Comparison of ENCODE assay signal across 16 cellular contexts in the genomic region with DNA sequence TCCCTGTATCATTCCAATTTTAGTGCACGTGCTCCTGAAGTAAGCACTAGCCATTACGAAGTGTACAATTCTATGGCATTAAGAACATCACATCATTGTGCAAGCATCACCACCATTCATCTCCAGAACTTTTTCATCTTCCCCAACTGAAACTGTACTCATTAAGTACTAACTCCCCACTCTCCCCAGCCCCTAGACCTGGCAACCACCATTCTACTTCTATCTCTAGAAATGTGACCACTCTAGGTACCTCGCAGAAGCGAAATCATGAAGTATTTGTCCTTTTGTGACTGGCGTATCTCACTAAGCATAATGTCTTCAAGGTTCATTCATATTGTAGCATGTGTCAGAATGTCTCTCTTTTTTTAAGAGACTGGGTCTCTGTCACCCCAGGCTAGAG. TPM values are rescaled to one million over a fixed set of nuclear protein-coding genes. Genes with fewer than 3 reads are reported as not detected.
DNase-seq lines count a peak whose midpoint lies in the region; ATAC-seq and TF ChIP-seq lines count a peak whose summit lies in the region.
"Had no signal": no experiment of that assay in that cellular context is flagged by ENCODE, and none has a peak within 500 bp of the region (broad histone marks: within the 10 kb centered on the region; RNA-seq: fewer than 3 reads in every experiment).

No MANE protein-coding gene starts in this region.

- no peak for DNase-seq in activated naive CD4-positive, alpha-beta T cell treated with Interleukin-2 at 50 U/mL for 16 hours
- no peak for DNase-seq in activated naive CD8-positive, alpha-beta T cell treated with anti-CD3 and anti-CD28 coated beads, Interleukin-2, amount 10 ng/mL, durations not matched to agents 7 days and 5 days
- DNase-seq in stimulated activated effector memory CD8-positive, alpha-beta T cell treated with anti-CD3 and anti-CD28 coated beads, Interleukin-12 subunit alpha, Interleukin-12 subunit beta, amount 100 ng/mL, for 72 hours (ENCODE audit: low spot score in 2 of 2): no peak
- DNase-seq in DMS79 treated with DMSO at 0.1 percent for 48 hours (lab: John Stamatoyannopoulos, UW) (no peak), upper lobe of right lung (no peak)
- DNase-seq: GDM1, GOT3, NCI-H1417 treated with DMSO at 0.1 percent for 48 hours, NCI-H2081 treated with DMSO at 0.1 percent for 48 hours, NCI-H510A treated with DMSO at 0.1 percent for 48 hours, NCI-H82, PC-9 had no signal

- peak overlapping the region; percentile 71 for H3K27ac Mint-ChIP-seq in activated naive CD4-positive, alpha-beta T cell treated with anti-CD3 and anti-CD28 coated beads, Interleukin-2, amount 50 U/mL, for 24 hours
- peak overlapping the region; percentile 46 for H3K27ac Mint-ChIP-seq in activated naive CD8-positive, alpha-beta T cell treated with anti-CD3 and anti-CD28 coated beads, Interleukin-2, amount 10 ng/mL, durations not matched to agents 7 days and 5 days
- peak overlapping the region; percentile 2 for H3K27ac Mint-ChIP-seq in stimulated activated effector memory CD8-positive, alpha-beta T cell treated with anti-CD3 and anti-CD28 coated beads, Interleukin-12 subunit alpha, Interleukin-12 subunit beta, amount 100 ng/mL, for 72 hours

- no peak overlapping the region for H2AFZ ChIP-seq in KMS-11 (ENCODE audit: low read depth)
- H2AFZ ChIP-seq: PC-9 had no signal

- H3K4me1 ChIP-seq in KMS-11 (ENCODE audit: low read depth, poor library complexity, severe bottlenecking): peaks cover 63% of the 10 kb centered on the region
- H3K4me1 ChIP-seq in upper lobe of right lung: no peaks in the 10 kb centered on the region

- POLR2A ChIA-PET in activated naive CD8-positive, alpha-beta T cell treated with anti-CD3 and anti-CD28 coated beads, Interleukin-2, amount 10 ng/mL, durations not matched to agents 7 days and 5 days (lab: Charles Lee): interaction anchor here (0.6 kb wide), 1 partner anchor 15 kb away, joined by 4 read pairs; no protein-coding TSS in a partner anchor

- no peak for TF ChIP-seq CTCF in KMS-11 (conservative IDR thresholded peaks at IDR 0.05; ENCODE audit: low read depth, low read length)
- no peak for TF ChIP-seq CTCF in upper lobe of right lung (IDR thresholded peaks at IDR 0.05)

- peaks cover 85% of the 10 kb centered on the region for H3K79me2 ChIP-seq in KMS-11 (ENCODE audit: insufficient read depth, low read depth)

- H3K36me3 Mint-ChIP-seq in activated naive CD4-positive, alpha-beta T cell treated with anti-CD3 and anti-CD28 coated beads, Interleukin-2, amount 50 U/mL, for 24 hours: peaks cover 13% of the 10 kb centered on the region
- peaks cover 25% of the 10 kb centered on the region for H3K36me3 Mint-ChIP-seq in activated naive CD8-positive, alpha-beta T cell treated with anti-CD3 and anti-CD28 coated beads, Interleukin-2, amount 10 ng/mL, durations not matched to agents 7 days and 5 days
- peaks cover 85% of the 10 kb centered on the region for H3K36me3 Mint-ChIP-seq in stimulated activated effector memory CD8-positive, alpha-beta T cell treated with anti-CD3 and anti-CD28 coated beads, Interleukin-12 subunit alpha, Interleukin-12 subunit beta, amount 100 ng/mL, for 72 hours

- no peaks in the 10 kb centered on the region for H3K27me3 Mint-ChIP-seq in activated naive CD4-positive, alpha-beta T cell treated with anti-CD3 and anti-CD28 coated beads, Interleukin-2, amount 50 U/mL, for 24 hours
- H3K27me3 Mint-ChIP-seq in activated naive CD8-positive, alpha-beta T cell treated with anti-CD3 and anti-CD28 coated beads, Interleukin-2, amount 10 ng/mL, durations not matched to agents 7 days and 5 days: no peaks in the 10 kb centered on the region
- H3K27me3 Mint-ChIP-seq: B cell had no signal

- intact Hi-C loops in upper lobe of right lung (cut with DNase I): no loop called here

- H3K9ac ChIP-seq in KMS-11: no peak overlapping the region

- H3K4me3 ChIP-seq in KMS-11 (IDR thresholded peaks at IDR 0.05; ENCODE audit: insufficient read depth, low read depth, low read length): no peak overlapping the region
- H3K4me3 ChIP-seq in upper lobe of right lung: no peak overlapping the region
- H3K4me3 ChIP-seq: PC-9 had no signal

- H3K4me3 Mint-ChIP-seq in activated naive CD4-positive, alpha-beta T cell treated with anti-CD3 and anti-CD28 coated beads, Interleukin-2, amount 50 U/mL, for 24 hours: peak overlapping the region; percentile 1
- H3K4me3 Mint-ChIP-seq in activated naive CD8-positive, alpha-beta T cell treated with anti-CD3 and anti-CD28 coated beads, Interleukin-2, amount 10 ng/mL, durations not matched to agents 7 days and 5 days: no peak overlapping the region
- no peak overlapping the region for H3K4me3 Mint-ChIP-seq in stimulated activated effector memory CD8-positive, alpha-beta T cell treated with anti-CD3 and anti-CD28 coated beads, Interleukin-12 subunit alpha, Interleukin-12 subunit beta, amount 100 ng/mL, for 72 hours
- H3K4me3 Mint-ChIP-seq: B cell had no signal

- peaks cover 4% of the 10 kb centered on the region; the same call in 1 of the 2 replicates for H4K20me1 ChIP-seq in KMS-11 (ENCODE audit: insufficient read depth)

- H3K36me3 ChIP-seq in KMS-11 (ENCODE audit: insufficient read depth) (no peaks in the 10 kb centered on the region), upper lobe of right lung (peaks cover 16% of the 10 kb centered on the region)

- no peaks in the 10 kb centered on the region for H3K9me3 ChIP-seq in upper lobe of right lung

- H3K27me3 ChIP-seq in KMS-11 (ENCODE audit: insufficient read depth, low read depth): no peaks in the 10 kb centered on the region
- H3K27me3 ChIP-seq in upper lobe of right lung: no peaks in the 10 kb centered on the region

- peak overlapping the region; percentile 52; the same call in 1 of the 2 replicates for H3K4me2 ChIP-seq in KMS-11
- H3K4me2 ChIP-seq: PC-9 had no signal

- H3K4me1 Mint-ChIP-seq in activated naive CD4-positive, alpha-beta T cell treated with anti-CD3 and anti-CD28 coated beads, Interleukin-2, amount 50 U/mL, for 24 hours: peaks cover 82% of the 10 kb centered on the region
- peaks cover 41% of the 10 kb centered on the region for H3K4me1 Mint-ChIP-seq in activated naive CD8-positive, alpha-beta T cell treated with anti-CD3 and anti-CD28 coated beads, Interleukin-2, amount 10 ng/mL, durations not matched to agents 7 days and 5 days
- H3K4me1 Mint-ChIP-seq in stimulated activated effector memory CD8-positive, alpha-beta T cell treated with anti-CD3 and anti-CD28 coated beads, Interleukin-12 subunit alpha, Interleukin-12 subunit beta, amount 100 ng/mL, for 72 hours: peaks cover 46% of the 10 kb centered on the region

- no peak overlapping the region for H3K27ac ChIP-seq in KMS-11
- H3K27ac ChIP-seq in upper lobe of right lung: no peak overlapping the region
- H3K27ac ChIP-seq: PC-9 had no signal

- no peaks in the 10 kb centered on the region for H3K9me3 Mint-ChIP-seq in activated naive CD4-positive, alpha-beta T cell treated with anti-CD3 and anti-CD28 coated beads, Interleukin-2, amount 50 U/mL, for 24 hours
- H3K9me3 Mint-ChIP-seq in activated naive CD8-positive, alpha-beta T cell treated with anti-CD3 and anti-CD28 coated beads, Interleukin-2, amount 10 ng/mL, durations not matched to agents 7 days and 5 days: no peaks in the 10 kb centered on the region
- no peaks in the 10 kb centered on the region for H3K9me3 Mint-ChIP-seq in stimulated activated effector memory CD8-positive, alpha-beta T cell treated with anti-CD3 and anti-CD28 coated beads, Interleukin-12 subunit alpha, Interleukin-12 subunit beta, amount 100 ng/mL, for 72 hours

- ATAC-seq in activated naive CD8-positive, alpha-beta T cell treated with anti-CD3 and anti-CD28 coated beads, Interleukin-2, amount 10 ng/mL, durations not matched to agents 7 days and 5 days (ENCODE audit: low read depth): no peak
- no peak for ATAC-seq in stimulated activated effector memory CD8-positive, alpha-beta T cell treated with anti-CD3 and anti-CD28 coated beads, Interleukin-12 subunit alpha, Interleukin-12 subunit beta, amount 100 ng/mL, for 72 hours
- ATAC-seq in GM21825 (IDR thresholded peaks at IDR 0.05; ENCODE audit: unreplicated experiment) (no peak), upper lobe of right lung (no peak)

RNA-seq across cellular contexts. Expression of a gene that starts 11.4 kb away (rescaled TPM):
- 10 to 100 TPM; 85.3 to 93.6 TPM for total RNA-seq in activated naive CD8-positive, alpha-beta T cell treated with anti-CD3 and anti-CD28 coated beads, Interleukin-2, amount 10 ng/mL, durations not matched to agents 7 days and 5 days
- total RNA-seq in upper lobe of right lung: 46.3 TPM

RNA-seq across cellular contexts. Expression of a gene that starts 52.1 kb away (rescaled TPM):
- total RNA-seq in activated naive CD8-positive, alpha-beta T cell treated with anti-CD3 and anti-CD28 coated beads, Interleukin-2, amount 10 ng/mL, durations not matched to agents 7 days and 5 days: not detected
- total RNA-seq in upper lobe of right lung: 59.4 TPM

Comparison
In these comparisons a context has a peak if more than half of its experiments do, and no peak if none do; other contexts are left out.
1. H3K27ac Mint-ChIP-seq: peak in every context shown above with its lines; median percentile 71 in activated naive CD4-positive, alpha-beta T cell treated with anti-CD3 and anti-CD28 coated beads, Interleukin-2, amount 50 U/mL, for 24 hours; 46 in activated naive CD8-positive, alpha-beta T cell treated with anti-CD3 and anti-CD28 coated beads, Interleukin-2, amount 10 ng/mL, durations not matched to agents 7 days and 5 days; 2 in stimulated activated effector memory CD8-positive, alpha-beta T cell treated with anti-CD3 and anti-CD28 coated beads, Interleukin-12 subunit alpha, Interleukin-12 subunit beta, amount 100 ng/mL, for 72 hours.
2. RNA of a gene that starts 52.1 kb away (total RNA-seq): 59.4 TPM in upper lobe of right lung (single experiment); not detected in activated naive CD8-positive, alpha-beta T cell treated with anti-CD3 and anti-CD28 coated beads, Interleukin-2, amount 10 ng/mL, durations not matched to agents 7 days and 5 days; every median in the first group is over 10 times any median in the second.